In the genomic region with DNA sequence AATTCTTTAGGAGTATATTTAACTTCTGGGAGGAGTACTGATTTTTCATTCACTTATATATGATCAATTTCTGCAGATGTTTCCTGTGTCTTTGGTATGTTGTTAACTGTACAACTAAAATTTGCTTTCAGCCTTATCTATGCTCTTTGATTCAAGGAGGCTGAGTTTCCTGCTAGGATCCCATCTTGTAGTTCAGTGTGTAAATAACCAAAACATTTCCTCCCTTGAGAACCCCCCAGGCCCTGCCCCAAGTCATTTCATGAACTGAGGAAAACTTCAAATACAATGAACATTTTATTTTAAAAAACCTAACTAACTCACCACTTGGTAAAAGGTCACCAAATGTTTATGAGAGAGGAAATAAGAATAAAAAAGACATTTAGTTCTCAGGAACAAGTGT, we compare ENCODE assay signal across 19 cellular contexts. TPM values are rescaled to one million over a fixed set of nuclear protein-coding genes. Genes with fewer than 3 reads are reported as not detected.
DNase-seq lines count a peak whose midpoint lies in the region; ATAC-seq and TF ChIP-seq lines count a peak whose summit lies in the region.
"Had no signal": no experiment of that assay in that cellular context is flagged by ENCODE, and none has a peak within 500 bp of the region (broad histone marks: within the 10 kb centered on the region; RNA-seq: fewer than 3 reads in every experiment).

No MANE protein-coding gene starts in this region.

- intact Hi-C loops in left ventricle myocardium superior (cut with micrococcal nuclease) (no loop called here), left cardiac atrium (cut with DNase I) (no loop called here), sciatic nerve (cut with DNase I) (no loop called here)

- no peak overlapping the region for H3K27ac ChIP-seq in coronary artery
- H3K27ac ChIP-seq: A549 had no signal

- H3K4me1 Mint-ChIP-seq in chondrocyte (ENCODE audit: low read depth), result no peaks in the 10 kb centered on the region
- H3K4me1 Mint-ChIP-seq: CD14-positive monocyte; CD8-positive, alpha-beta memory T cell had no signal

- no peak overlapping the region for H3K4me3 ChIP-seq in coronary artery
- H3K4me3 ChIP-seq: A549, HAP-1 had no signal

- no peaks in the 10 kb centered on the region for H3K27me3 Mint-ChIP-seq in chondrocyte (ENCODE audit: low read depth)
- H3K27me3 Mint-ChIP-seq: CD4-positive, alpha-beta T cell; CD8-positive, alpha-beta memory T cell had no signal

- ATAC-seq in left ventricle myocardium superior (peak; percentile 40), left cardiac atrium (no peak), sciatic nerve (peak; percentile 55), GM21786 (IDR thresholded peaks at IDR 0.05; ENCODE audit: unreplicated experiment) (no peak)
- ATAC-seq: A549 had no signal

- TF ChIP-seq CTCF in chondrocyte (IDR thresholded peaks at IDR 0.05), result no peak
- no peak for TF ChIP-seq CTCF in coronary artery (IDR thresholded peaks at IDR 0.05)

- DNase-seq in left ventricle myocardium superior (peak; percentile 1), left cardiac atrium (no peak), SK-MEL-5 (ENCODE audit: low read depth, low spot score) (peak; percentile 4), foreskin melanocyte (peak; percentile 44), sciatic nerve (ENCODE audit: low spot score) (peak; percentile 27), chondrocyte (ENCODE audit: low spot score) (no peak), coronary artery (ENCODE audit: low spot score) (no peak)
- DNase-seq: 8988T; ACHN; CD4-positive, alpha-beta T cell; CD8-positive, alpha-beta memory T cell; DMS153; DND-41; GOT3; HFFc6 had no signal

- H3K27ac Mint-ChIP-seq in chondrocyte (ENCODE audit: unreplicated experiment), result no peak overlapping the region
- H3K27ac Mint-ChIP-seq: CD14-positive monocyte; CD4-positive, alpha-beta T cell; CD8-positive, alpha-beta memory T cell; HFFc6 had no signal

- H3K9me3 Mint-ChIP-seq in chondrocyte (ENCODE audit: low read depth), result peaks cover 20% of the 10 kb centered on the region

- in situ Hi-C loops in SK-MEL-5 (cut with HindIII; ENCODE audit: low pct_unique_long_range_greater_than_20kb, low sequenced_read_pairs), result no loop called here

- peaks cover 9% of the 10 kb centered on the region for H3K36me3 Mint-ChIP-seq in chondrocyte (ENCODE audit: low read depth)
- H3K36me3 Mint-ChIP-seq: CD14-positive monocyte had no signal

- H3K4me3 Mint-ChIP-seq in chondrocyte (ENCODE audit: unreplicated experiment), result no peak overlapping the region
- H3K4me3 Mint-ChIP-seq: CD14-positive monocyte; CD4-positive, alpha-beta T cell; CD8-positive, alpha-beta memory T cell; HFFc6 had no signal

RNA-seq across cellular contexts. Expression of a gene that starts 55.5 kb away (rescaled TPM):
- total RNA-seq in left ventricle myocardium superior, result not detected
- under 1 TPM; 0.13 to 0.21 TPM for total RNA-seq in left cardiac atrium
- not detected in 2 replicates for total RNA-seq in SK-MEL-5 (2014; rRNA removed; shearing (Covaris generic))
- polyA plus RNA-seq in SK-MEL-5 (2015; cell fraction: cytosol; rRNA removed), result not detected in 2 replicates
- polyA plus RNA-seq in SK-MEL-5 (2015; cell fraction: nucleus; rRNA removed), result not detected in 2 replicates
- total RNA-seq in sciatic nerve, result 0.62 TPM
- not detected in 3 replicates for total RNA-seq in chondrocyte
- total RNA-seq: CD4-positive, alpha-beta T cell; CD8-positive, alpha-beta memory T cell had no signal
- polyA plus RNA-seq: A549; CD14-positive monocyte; CD8-positive, alpha-beta memory T cell had no signal

Comparison
In these comparisons a context has a peak if more than half of its experiments do, and no peak if none do; other contexts are left out.
1. ATAC-seq: peak in left ventricle myocardium superior (single experiment) and sciatic nerve (single experiment); none in left cardiac atrium (0 of 2) and GM21786 (single experiment).
2. DNase-seq: peak in left ventricle myocardium superior (single experiment), SK-MEL-5 (single experiment), foreskin melanocyte (single experiment) and sciatic nerve (single experiment); none in left cardiac atrium (single experiment), chondrocyte (single experiment) and coronary artery (single experiment).